In the genomic region with DNA sequence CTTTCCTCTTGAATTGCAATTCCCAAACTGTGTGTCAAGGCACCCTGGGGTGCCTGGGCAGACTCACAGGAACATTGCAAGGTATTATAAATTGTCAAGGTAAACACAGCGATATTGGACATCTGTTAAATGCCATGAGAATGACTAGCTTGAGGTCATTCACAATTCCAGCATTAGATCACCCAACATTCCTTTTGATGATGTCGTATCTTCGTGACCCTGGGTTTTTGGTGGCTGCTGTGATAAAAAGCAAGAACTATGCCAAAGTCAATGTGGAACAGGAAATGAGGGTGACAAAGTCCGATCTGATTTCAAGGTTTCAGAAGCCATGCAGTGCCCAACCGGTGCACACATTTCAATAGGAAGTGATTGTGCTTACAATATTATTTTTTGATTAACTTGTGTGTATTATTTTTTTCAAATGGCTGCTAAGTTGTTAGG, we compare ENCODE assay signal across 11 cellular contexts.
DNase-seq lines count a peak whose midpoint lies in the region; TF ChIP-seq lines count a peak whose summit lies in the region.
"Had no signal": no experiment of that assay in that cellular context is flagged by ENCODE, and none has a peak within 500 bp of the region (broad histone marks: within the 10 kb centered on the region; RNA-seq: fewer than 3 reads in every experiment).

No MANE protein-coding gene starts in this region.

- H3K27me3 ChIP-seq in MG63 (no peaks in the 10 kb centered on the region), SJCRH30 (no peaks in the 10 kb centered on the region)

- TF ChIP-seq CTCF in coronary artery (IDR thresholded peaks at IDR 0.05), result no peak

- H3K36me3 ChIP-seq in MG63 (no peaks in the 10 kb centered on the region), SJCRH30 (no peaks in the 10 kb centered on the region)

- H3K9me3 ChIP-seq in MG63 (no peaks in the 10 kb centered on the region), SJCRH30 (replicated peaks) (peaks cover 3% of the 10 kb centered on the region; the same call in 1 of the 2 replicates)

- DNase-seq in AG20443 (ENCODE audit: low spot score), result peak; percentile 69
- peak; percentile 84 for DNase-seq in MG63
- peak; percentile 21 for DNase-seq in coronary artery (ENCODE audit: low spot score)
- DNase-seq in lung microvascular endothelial cell (ENCODE audit: low read depth in 2 of 2), result peak; percentile 52 to 81
- no peak for DNase-seq in COLO668 (lab: John Stamatoyannopoulos, UW; ENCODE audit: unreplicated experiment)
- no peak for DNase-seq in SJCRH30
- no peak for DNase-seq in medulla oblongata (ENCODE audit: extremely low spot score)
- no peak for DNase-seq in NCI-H69 (lab: John Stamatoyannopoulos, UW)
- DNase-seq: amygdala had no signal

- H3K4me1 ChIP-seq in SJCRH30, result peaks cover 30% of the 10 kb centered on the region

- H3K4me3 ChIP-seq in MG63 (no peak overlapping the region), coronary artery (no peak overlapping the region), SJCRH30 (no peak overlapping the region)
- H3K4me3 ChIP-seq: GM23338 had no signal

- no peak overlapping the region for H3K27ac ChIP-seq in coronary artery
- no peak overlapping the region; the same call in 1 of the 2 replicates for H3K27ac ChIP-seq in SJCRH30
- H3K27ac ChIP-seq: C4-2B had no signal

Comparison
In these comparisons a context has a peak if more than half of its experiments do, and no peak if none do; other contexts are left out.
1. DNase-seq: peak in AG20443 (single experiment), MG63 (single experiment), coronary artery (single experiment) and lung microvascular endothelial cell (2 of 2); none in COLO668 (single experiment), SJCRH30 (0 of 2), medulla oblongata (single experiment) and NCI-H69 (single experiment).